ENCODE assay signal across 9 cellular contexts in the genomic region with DNA sequence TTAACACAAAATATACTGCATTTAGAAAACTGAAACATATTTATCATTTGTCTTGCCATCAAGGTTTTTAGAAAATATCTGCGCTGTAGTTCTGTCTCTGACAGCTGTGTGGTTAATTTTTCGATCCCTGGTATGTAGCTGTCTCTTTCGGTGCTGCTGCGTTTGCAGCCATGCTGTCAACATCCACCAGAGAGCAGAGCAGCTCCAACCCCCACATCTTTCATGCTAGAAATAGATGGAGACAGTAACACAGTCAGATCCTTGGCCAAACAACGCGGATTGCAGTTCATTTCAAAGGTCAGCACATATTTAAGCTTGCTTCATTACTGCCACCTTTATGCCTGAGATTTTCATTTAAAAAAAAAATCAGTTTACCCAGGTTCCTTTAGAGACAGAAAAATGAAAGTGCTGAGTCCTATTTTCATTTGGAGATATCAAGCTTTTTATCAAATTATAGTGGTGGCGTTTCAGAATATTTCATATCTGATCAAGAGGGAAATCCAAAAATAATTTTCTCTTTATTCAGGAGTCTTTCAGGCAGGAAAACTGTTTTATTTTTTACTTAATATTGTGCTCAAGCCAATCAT.
DNase-seq lines count a peak whose midpoint lies in the region; ATAC-seq and TF ChIP-seq lines count a peak whose summit lies in the region.
"Had no signal": no experiment of that assay in that cellular context is flagged by ENCODE, and none has a peak within 500 bp of the region (broad histone marks: within the 10 kb centered on the region; RNA-seq: fewer than 3 reads in every experiment).

No MANE protein-coding gene starts in this region.

- H3K4me1 Mint-ChIP-seq in activated CD4-positive, alpha-beta T cell treated with anti-CD3 and anti-CD28 coated beads, Interleukin-2, amount 10 ng/mL, durations not matched to agents 24 days and 14 days: no peaks in the 10 kb centered on the region

- H3K9me3 Mint-ChIP-seq in activated CD4-positive, alpha-beta T cell treated with anti-CD3 and anti-CD28 coated beads, Interleukin-2, amount 10 ng/mL, durations not matched to agents 24 days and 14 days: no peaks in the 10 kb centered on the region

- H3K4me3 ChIP-seq in LNCaP clone FGC (ENCODE audit: low read depth, low read length): no peak overlapping the region
- H3K4me3 ChIP-seq: BLaER1 treated with 17β-estradiol and CSF1 and Interleukin-3, amounts not matched to agents 10 nM and 100 nM had no signal

- intact Hi-C loops in activated CD4-positive, alpha-beta T cell treated with anti-CD3 and anti-CD28 coated beads, Interleukin-2, amount 10 ng/mL, durations not matched to agents 24 days and 14 days (cut with micrococcal nuclease): no loop called here

- H3K27me3 Mint-ChIP-seq in activated CD4-positive, alpha-beta T cell treated with anti-CD3 and anti-CD28 coated beads, Interleukin-2, amount 10 ng/mL, durations not matched to agents 24 days and 14 days: peaks cover 2% of the 10 kb centered on the region

- no peaks in the 10 kb centered on the region for H3K36me3 Mint-ChIP-seq in activated CD4-positive, alpha-beta T cell treated with anti-CD3 and anti-CD28 coated beads, Interleukin-2, amount 10 ng/mL, durations not matched to agents 24 days and 14 days (ENCODE audit: low read depth)

- H3K27ac Mint-ChIP-seq in activated CD4-positive, alpha-beta T cell treated with anti-CD3 and anti-CD28 coated beads, Interleukin-2, amount 10 ng/mL, durations not matched to agents 24 days and 14 days: no peak overlapping the region

- ATAC-seq in HG03135 (IDR thresholded peaks at IDR 0.05; ENCODE audit: unreplicated experiment): no peak

- peak; percentile 20 for DNase-seq in NCI-H2171 treated with DMSO at 0.1 percent for 48 hours (lab: John Stamatoyannopoulos, UW)
- no peak for DNase-seq in NCI-H2171 (lab: John Stamatoyannopoulos, UW)
- DNase-seq in LNCaP clone FGC (ENCODE audit: low read depth): peak; percentile 7
- DNase-seq in SW 1271 (lab: John Stamatoyannopoulos, UW): peak; percentile 28 to 56
- DNase-seq in iPS DF 4.7 (ENCODE audit: extremely low read depth, low spot score): peak; percentile 41
- DNase-seq in activated CD4-positive, alpha-beta T cell treated with anti-CD3 and anti-CD28 coated beads, Interleukin-2, amount 10 ng/mL, durations not matched to agents 24 days and 14 days: no peak
- no peak for DNase-seq in stimulated activated CD4-positive, alpha-beta T cell treated with anti-CD3 and anti-CD28 coated beads, Interleukin-12 subunit alpha, Interleukin-12 subunit beta, amount 100 ng/mL, for 4 hours

- no peak overlapping the region for H3K4me3 Mint-ChIP-seq in activated CD4-positive, alpha-beta T cell treated with anti-CD3 and anti-CD28 coated beads, Interleukin-2, amount 10 ng/mL, durations not matched to agents 24 days and 14 days

- peak; percentile 71 for TF ChIP-seq CTCF in LNCaP clone FGC (IDR thresholded peaks at IDR 0.05; ENCODE audit: control insufficient read depth, extremely low read depth, insufficient read depth)

Comparison
In these comparisons a context has a peak if more than half of its experiments do, and no peak if none do; other contexts are left out.
1. DNase-seq: peak in NCI-H2171 treated with DMSO at 0.1 percent for 48 hours (single experiment), LNCaP clone FGC (single experiment), SW 1271 (2 of 2) and iPS DF 4.7 (single experiment); none in NCI-H2171 (single experiment), activated CD4-positive, alpha-beta T cell treated with anti-CD3 and anti-CD28 coated beads, Interleukin-2, amount 10 ng/mL, durations not matched to agents 24 days and 14 days (single experiment) and stimulated activated CD4-positive, alpha-beta T cell treated with anti-CD3 and anti-CD28 coated beads, Interleukin-12 subunit alpha, Interleukin-12 subunit beta, amount 100 ng/mL, for 4 hours (single experiment).